1 cellular context compared by ENCODE assay signal in the genomic region with DNA sequence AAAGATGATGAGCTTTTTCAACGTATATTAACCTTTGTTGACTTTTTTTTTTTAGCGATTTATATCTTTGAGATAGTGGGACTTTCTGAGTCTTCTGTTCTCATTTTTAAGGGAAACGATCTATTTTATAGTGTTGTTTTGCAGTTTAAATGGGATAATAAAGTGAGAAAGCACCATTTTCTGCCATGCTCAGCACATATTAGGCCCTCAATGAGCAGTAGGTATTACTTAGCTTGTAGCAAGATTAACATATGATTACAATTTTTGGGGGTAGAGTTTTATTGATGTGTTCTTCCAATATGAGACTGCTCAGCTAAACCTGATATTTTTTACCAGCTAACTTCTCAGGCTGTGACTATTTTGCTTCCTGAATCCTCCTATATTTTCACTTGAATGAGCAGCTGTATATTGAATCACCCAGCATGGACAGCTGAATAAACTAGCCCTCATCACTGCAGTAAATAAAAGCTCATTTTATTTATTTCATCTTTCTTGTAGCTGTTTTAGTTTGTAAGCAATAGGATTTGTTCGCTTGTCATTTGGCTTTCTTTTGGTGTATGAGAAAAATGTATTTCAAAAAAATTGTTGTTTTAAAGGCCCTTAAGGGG.
TF ChIP-seq lines count a peak whose summit lies in the region.

No MANE protein-coding gene starts in this region.

TF ChIP-seq in HepG2, 621 proteins besides CTCF, POLR2A, EP300 and RAD21:
- TF ChIP-seq HIVEP1 (CRISPR knock-in tag; IDR thresholded peaks at IDR 0.05) (no peak), MAFK (conservative IDR thresholded peaks at IDR 0.05 in 1 of 2, IDR thresholded peaks at IDR 0.05 in 1 of 2; ENCODE audit: low read length in 2 of 2) (peak; percentile 34 to 76; a peak in 3 of 4 replicates), EHMT2 (IDR thresholded peaks at IDR 0.05; ENCODE audit: borderline replicate concordance, low read depth, low read length) (no peak), KAT8 (CRISPR knock-in tag; IDR thresholded peaks at IDR 0.05) (no peak), KMT2B (CRISPR knock-in tag; IDR thresholded peaks at IDR 0.05) (no peak), ZNF674 (CRISPR knock-in tag; IDR thresholded peaks at IDR 0.05; ENCODE audit: low read depth) (no peak), MAFF (IDR thresholded peaks at IDR 0.05; ENCODE audit: low read depth, low read length) (peak; percentile 56), ZBTB3 (CRISPR knock-in tag; IDR thresholded peaks at IDR 0.05; ENCODE audit: borderline replicate concordance, low read depth) (no peak), NR2F1 (CRISPR knock-in tag; IDR thresholded peaks at IDR 0.05) (no peak), ZFP1 (CRISPR knock-in tag; IDR thresholded peaks at IDR 0.05) (no peak)
